Comparison of ENCODE assay signal across 13 cellular contexts in the genomic region with DNA sequence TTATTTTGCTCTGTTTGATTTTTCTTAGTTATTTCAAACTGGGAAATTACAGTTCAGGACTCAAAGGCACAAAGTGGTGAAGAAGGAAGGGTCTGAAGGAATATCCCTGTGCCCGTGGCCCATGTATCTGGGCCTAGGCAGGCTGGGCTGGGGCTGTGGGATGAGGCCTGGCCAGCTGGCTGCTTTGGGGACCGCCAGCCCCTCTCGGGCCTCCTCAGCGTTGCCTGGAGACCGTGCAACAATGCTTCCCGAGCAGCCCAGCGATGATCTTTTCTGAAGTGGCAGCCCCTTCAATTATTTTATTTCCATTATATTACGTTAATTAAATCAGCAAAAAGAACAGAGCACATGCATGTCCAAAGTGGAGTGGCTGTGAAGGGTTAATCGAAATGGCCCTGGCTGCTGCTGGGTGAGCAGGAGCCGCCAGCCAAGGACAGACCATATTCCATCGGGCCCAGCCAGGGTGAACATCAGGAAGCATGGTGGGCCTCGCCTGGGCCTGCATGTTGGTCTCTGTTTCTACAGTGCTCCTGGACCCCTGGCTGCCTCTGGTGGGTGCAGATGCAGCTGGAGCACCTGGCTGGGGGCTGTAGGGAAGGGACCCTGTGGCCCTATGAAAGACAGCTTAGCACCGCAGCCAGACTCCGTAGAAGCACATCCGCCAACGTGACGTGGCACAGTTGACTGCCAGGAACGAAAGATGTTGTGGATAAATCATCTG.
DNase-seq lines count a peak whose midpoint lies in the region; ATAC-seq lines count a peak whose summit lies in the region.
"Had no signal": no experiment of that assay in that cellular context is flagged by ENCODE, and none has a peak within 500 bp of the region (broad histone marks: within the 10 kb centered on the region; RNA-seq: fewer than 3 reads in every experiment).

No MANE protein-coding gene starts in this region.

- no peaks in the 10 kb centered on the region for H3K36me3 ChIP-seq in thymus (ENCODE audit: control insufficient read depth, insufficient read depth)
- H3K36me3 ChIP-seq: BLaER1 treated with 17β-estradiol and CSF1 and Interleukin-3, amounts not matched to agents 10 nM and 100 nM had no signal

- peak overlapping the region; percentile 8 for H3K27ac ChIP-seq in thymus (ENCODE audit: low read depth)
- H3K27ac ChIP-seq: BLaER1 treated with 17β-estradiol and CSF1 and Interleukin-3, amounts not matched to agents 10 nM and 100 nM; GM23248 had no signal

- no peaks in the 10 kb centered on the region for H3K4me1 ChIP-seq in thymus (ENCODE audit: control insufficient read depth, insufficient read depth, low read length)

- H3K4me3 ChIP-seq in thymus (ENCODE audit: low read length): no peak overlapping the region
- H3K4me3 ChIP-seq: BLaER1 treated with 17β-estradiol and CSF1 and Interleukin-3, amounts not matched to agents 10 nM and 100 nM; GM23248 had no signal

- no peaks in the 10 kb centered on the region for H3K27me3 ChIP-seq in thymus (ENCODE audit: control insufficient read depth, insufficient read depth)
- H3K27me3 ChIP-seq: BLaER1 treated with 17β-estradiol and CSF1 and Interleukin-3, amounts not matched to agents 10 nM and 100 nM had no signal

- DNase-seq in NCI-H2227 (lab: John Stamatoyannopoulos, UW; ENCODE audit: unreplicated experiment) (peak; percentile 10), NCI-H2227 treated with DMSO at 0.1 percent for 48 hours (lab: John Stamatoyannopoulos, UW) (no peak), SK-N-DZ (ENCODE audit: low spot score) (peak; percentile 100), mesenteric fat pad (ENCODE audit: low spot score) (peak; percentile 60), NCI-H1694 (lab: John Stamatoyannopoulos, UW) (no peak)
- DNase-seq in stimulated activated naive CD8-positive, alpha-beta T cell treated with anti-CD3 and anti-CD28 coated beads, Interleukin-15, Interleukin-2, amounts not matched to agents 100 U/mL and 50 U/mL, for 24 hours: no peak
- DNase-seq: 8988T; Calu3; CD4-positive, CD25-positive, alpha-beta regulatory T cell; DMS 273 treated with DMSO at 0.1 percent for 48 hours; GM23248 had no signal

- ATAC-seq in stimulated activated naive CD8-positive, alpha-beta T cell treated with anti-CD3 and anti-CD28 coated beads, Interleukin-15, Interleukin-2, amounts not matched to agents 100 U/mL and 50 U/mL, for 24 hours: no peak

- H3K9me3 ChIP-seq in thymus (ENCODE audit: control insufficient read depth): no peaks in the 10 kb centered on the region
- H3K9me3 ChIP-seq: BLaER1 treated with 17β-estradiol and CSF1 and Interleukin-3, amounts not matched to agents 10 nM and 100 nM had no signal

- WGBS in thymus: 96% methylated on average over 18 of the region's 18 CpGs

Comparison
In these comparisons a context has a peak if more than half of its experiments do, and no peak if none do; other contexts are left out.
1. DNase-seq: peak in NCI-H2227 (single experiment), SK-N-DZ (single experiment) and mesenteric fat pad (single experiment); none in NCI-H2227 treated with DMSO at 0.1 percent for 48 hours (single experiment), stimulated activated naive CD8-positive, alpha-beta T cell treated with anti-CD3 and anti-CD28 coated beads, Interleukin-15, Interleukin-2, amounts not matched to agents 100 U/mL and 50 U/mL, for 24 hours (single experiment) and NCI-H1694 (single experiment).